In genomic region chr1:234529661-234530237, GRCh38 we compare ENCODE assay signal across 14 cellular contexts. TPM values are rescaled to one million over a fixed set of nuclear protein-coding genes. Genes with fewer than 3 reads are reported as not detected.
DNase-seq lines count a peak whose midpoint lies in the region; ATAC-seq and TF ChIP-seq lines count a peak whose summit lies in the region.
"Had no signal": no experiment of that assay in that cellular context is flagged by ENCODE, and none has a peak within 500 bp of the region (broad histone marks: within the 10 kb centered on the region; RNA-seq: fewer than 3 reads in every experiment).

No MANE protein-coding gene starts in this region.

- H3K36me3 Mint-ChIP-seq in activated naive CD8-positive, alpha-beta T cell treated with anti-CD3 and anti-CD28 coated beads, Interleukin-2, amount 10 ng/mL, durations not matched to agents 7 days and 5 days = no peaks in the 10 kb centered on the region
- H3K36me3 Mint-ChIP-seq in activated naive CD8-positive, alpha-beta T cell treated with anti-CD3 and anti-CD28 coated beads, Interleukin-2, amount 50 U/mL, for 24 hours (ENCODE audit: low read depth) = no peaks in the 10 kb centered on the region

- no peak for TF ChIP-seq EP300 in tibial nerve (IDR thresholded peaks at IDR 0.05)

- intact Hi-C loops in adrenal gland (cut with DNase I) = loop anchor here in 1 of 2 donors (10.0 kb wide), 1 partner anchor 65 kb away; no protein-coding TSS in a partner anchor

- no peaks in the 10 kb centered on the region for H3K9me3 ChIP-seq in tibial nerve
- H3K9me3 ChIP-seq in adrenal gland (replicated peaks in 1 of 3) = no peaks in the 10 kb centered on the region

- H3K27me3 Mint-ChIP-seq in activated naive CD8-positive, alpha-beta T cell treated with anti-CD3 and anti-CD28 coated beads, Interleukin-2, amount 10 ng/mL, durations not matched to agents 7 days and 5 days = no peaks in the 10 kb centered on the region
- H3K27me3 Mint-ChIP-seq in activated naive CD8-positive, alpha-beta T cell treated with anti-CD3 and anti-CD28 coated beads, Interleukin-2, amount 50 U/mL, for 24 hours = peaks cover 14% of the 10 kb centered on the region

- H3K4me1 ChIP-seq in tibial nerve = peaks cover 3 to 85% (median 58%) of the 10 kb centered on the region in 4 donors
- H3K4me1 ChIP-seq in adrenal gland (replicated peaks in 1 of 2) = peaks cover 35 to 57% of the 10 kb centered on the region in 2 donors

- H3K27ac ChIP-seq in tibial nerve = peak overlapping the region in 3 of 4 donors; percentile 98 to 99 (median 98)
- peak overlapping the region in 2 of 5 donors; percentile 33 to 94 for H3K27ac ChIP-seq in adrenal gland
- H3K27ac ChIP-seq: RWPE1, WERI-Rb-1 had no signal

- POLR2A ChIA-PET in activated naive CD8-positive, alpha-beta T cell treated with anti-CD3 and anti-CD28 coated beads, Interleukin-2, amount 10 ng/mL, durations not matched to agents 7 days and 5 days (lab: Charles Lee) = interaction anchor here (0.6 to 1.5 kb wide), 8 partner anchors 8 to 79 kb away, joined by 3 to 6 read pairs (median 3); no protein-coding TSS in a partner anchor

- TF ChIP-seq CTCF in tibial nerve (IDR thresholded peaks at IDR 0.05) = no peak
- no peak for TF ChIP-seq CTCF in adrenal gland (IDR thresholded peaks at IDR 0.05)

- TF ChIP-seq POLR2A in tibial nerve (IDR thresholded peaks at IDR 0.05) = no peak
- TF ChIP-seq POLR2A in adrenal gland (IDR thresholded peaks at IDR 0.05) = no peak

- H3K9me3 Mint-ChIP-seq in activated naive CD8-positive, alpha-beta T cell treated with anti-CD3 and anti-CD28 coated beads, Interleukin-2, amount 10 ng/mL, durations not matched to agents 7 days and 5 days = peaks cover 3% of the 10 kb centered on the region
- H3K9me3 Mint-ChIP-seq in activated naive CD8-positive, alpha-beta T cell treated with anti-CD3 and anti-CD28 coated beads, Interleukin-2, amount 50 U/mL, for 24 hours = no peaks in the 10 kb centered on the region
- H3K9me3 Mint-ChIP-seq: activated T-helper 1 cell treated with anti-CD3 and anti-CD28 coated beads, Interleukin-12 subunit alpha, Interleukin-12 subunit beta, Interleukin-2, Interleukin-4 antibody, amounts not matched to agents 30 ng/mL and 10 ng/mL and 1 ng/mL, durations not matched to agents 14 hours and 24 hours and 36 hours had no signal

- ATAC-seq in activated naive CD8-positive, alpha-beta T cell treated with anti-CD3 and anti-CD28 coated beads, Interleukin-2, amount 10 ng/mL, durations not matched to agents 7 days and 5 days (ENCODE audit: low read depth) = peak; percentile 64
- ATAC-seq in activated naive CD8-positive, alpha-beta T cell treated with anti-CD3 and anti-CD28 coated beads, Interleukin-2, amount 50 U/mL, for 24 hours = no peak
- no peak for ATAC-seq in GM18907 (IDR thresholded peaks at IDR 0.05; ENCODE audit: unreplicated experiment)

- peak overlapping the region; percentile 58 for H3K4me3 Mint-ChIP-seq in activated naive CD8-positive, alpha-beta T cell treated with anti-CD3 and anti-CD28 coated beads, Interleukin-2, amount 10 ng/mL, durations not matched to agents 7 days and 5 days
- H3K4me3 Mint-ChIP-seq in activated naive CD8-positive, alpha-beta T cell treated with anti-CD3 and anti-CD28 coated beads, Interleukin-2, amount 50 U/mL, for 24 hours = no peak overlapping the region
- H3K4me3 Mint-ChIP-seq: activated T-helper 1 cell treated with anti-CD3 and anti-CD28 coated beads, Interleukin-12 subunit alpha, Interleukin-12 subunit beta, Interleukin-2, Interleukin-4 antibody, amounts not matched to agents 30 ng/mL and 10 ng/mL and 1 ng/mL, durations not matched to agents 14 hours and 24 hours and 36 hours; nephron progenitor cell had no signal

- H3K36me3 ChIP-seq in tibial nerve (no peaks in the 10 kb centered on the region), adrenal gland (replicated peaks in 1 of 2) (no peaks in the 10 kb centered on the region)
- H3K36me3 ChIP-seq: WERI-Rb-1 had no signal

- peak; percentile 15 for DNase-seq in activated naive CD8-positive, alpha-beta T cell treated with anti-CD3 and anti-CD28 coated beads, Interleukin-2, amount 10 ng/mL, durations not matched to agents 7 days and 5 days
- DNase-seq in activated naive CD8-positive, alpha-beta T cell treated with anti-CD3 and anti-CD28 coated beads, Interleukin-2, amount 50 U/mL, for 24 hours = no peak
- DNase-seq in OCI-M1 (lab: John Stamatoyannopoulos, UW) = peak; percentile 49
- peak; percentile 31 for DNase-seq in kidney tubule cell (ENCODE audit: low spot score)
- no peak for DNase-seq in tibial nerve (ENCODE audit: low spot score in 2 of 2)
- DNase-seq in adrenal gland = no peak
- DNase-seq in activated CD4-positive, alpha-beta T cell treated with anti-CD3 and anti-CD28 coated beads for 48 hours = no peak
- DNase-seq: DMS53, NCI-H345, nephron progenitor cell, WERI-Rb-1 had no signal

- peaks cover 27% of the 10 kb centered on the region for H3K4me1 Mint-ChIP-seq in activated naive CD8-positive, alpha-beta T cell treated with anti-CD3 and anti-CD28 coated beads, Interleukin-2, amount 10 ng/mL, durations not matched to agents 7 days and 5 days
- peaks cover 23% of the 10 kb centered on the region for H3K4me1 Mint-ChIP-seq in activated naive CD8-positive, alpha-beta T cell treated with anti-CD3 and anti-CD28 coated beads, Interleukin-2, amount 50 U/mL, for 24 hours

- H3K4me3 ChIP-seq in tibial nerve (no peak overlapping the region), adrenal gland (no peak overlapping the region)

- 82 to 90% methylated on average over 2 of the region's 2 CpGs for WGBS in tibial nerve, 2 donors
- 88 to 97% (median 91%) methylated on average over 2 of the region's 2 CpGs for WGBS in adrenal gland, 4 donors

- H3K27me3 ChIP-seq in tibial nerve = no peaks in the 10 kb centered on the region
- no peaks in the 10 kb centered on the region for H3K27me3 ChIP-seq in adrenal gland

- H3K27ac Mint-ChIP-seq in activated naive CD8-positive, alpha-beta T cell treated with anti-CD3 and anti-CD28 coated beads, Interleukin-2, amount 10 ng/mL, durations not matched to agents 7 days and 5 days = no peak overlapping the region
- H3K27ac Mint-ChIP-seq in activated naive CD8-positive, alpha-beta T cell treated with anti-CD3 and anti-CD28 coated beads, Interleukin-2, amount 50 U/mL, for 24 hours = no peak overlapping the region
- H3K27ac Mint-ChIP-seq: activated T-helper 1 cell treated with anti-CD3 and anti-CD28 coated beads, Interleukin-12 subunit alpha, Interleukin-12 subunit beta, Interleukin-2, Interleukin-4 antibody, amounts not matched to agents 30 ng/mL and 10 ng/mL and 1 ng/mL, durations not matched to agents 14 hours and 24 hours and 36 hours had no signal

RNA-seq across cellular contexts. Expression of gene TARBP1, which starts 50.8 kb away (rescaled TPM):
- 10 to 100 TPM; 39.6 to 42.9 TPM for total RNA-seq in activated naive CD8-positive, alpha-beta T cell treated with anti-CD3 and anti-CD28 coated beads, Interleukin-2, amount 10 ng/mL, durations not matched to agents 7 days and 5 days
- total RNA-seq in tibial nerve = 10 to 100 TPM; 24.9 to 48.9 (median 34.4) TPM
- 10 to 100 TPM in 7 of 8 donors, 1 to 10 TPM in 1; 9.2 to 18.3 (median 13.1) TPM for total RNA-seq in adrenal gland
- 10 to 100 TPM; 11.1 to 79.7 (median 48.5) TPM for polyA plus RNA-seq in adrenal gland

Comparison
In these comparisons a context has a peak if more than half of its experiments do, and no peak if none do; other contexts are left out.
1. DNase-seq: peak in activated naive CD8-positive, alpha-beta T cell treated with anti-CD3 and anti-CD28 coated beads, Interleukin-2, amount 10 ng/mL, durations not matched to agents 7 days and 5 days (single experiment), OCI-M1 (single experiment) and kidney tubule cell (single experiment); none in activated naive CD8-positive, alpha-beta T cell treated with anti-CD3 and anti-CD28 coated beads, Interleukin-2, amount 50 U/mL, for 24 hours (single experiment), tibial nerve (0 of 2), adrenal gland (0 of 7) and activated CD4-positive, alpha-beta T cell treated with anti-CD3 and anti-CD28 coated beads for 48 hours (single experiment).